Comparison of ENCODE assay signal across 24 cellular contexts in genomic region chr10:124830445-124830844, GRCh38. TPM values are rescaled to one million over a fixed set of nuclear protein-coding genes. Genes with fewer than 3 reads are reported as not detected.
A peak's percentile ranks its signal among the peaks of the same experiment; 100 is the strongest.
DNase-seq lines count a peak whose midpoint lies in the region; ATAC-seq and TF ChIP-seq lines count a peak whose summit lies in the region.
"Had no signal": no experiment of that assay in that cellular context is flagged by ENCODE, and none has a peak within 500 bp of the region (broad histone marks: within the 10 kb centered on the region; RNA-seq: fewer than 3 reads in every experiment).

No MANE protein-coding gene starts in this region.

- ATAC-seq in HG03460 (IDR thresholded peaks at IDR 0.05; ENCODE audit: unreplicated experiment) (no peak), HG02798 (IDR thresholded peaks at IDR 0.05; ENCODE audit: poor library complexity, unreplicated experiment) (no peak)
- ATAC-seq: Right ventricle myocardium inferior had no signal

- no peak for DNase-seq in dorsolateral prefrontal cortex
- DNase-seq in midbrain (lab: John Stamatoyannopoulos, UW) = peak; percentile 36
- DNase-seq in substantia nigra (lab: John Stamatoyannopoulos, UW) = peak in 4 of 49 donors; percentile 2 to 5 (median 4)
- no peak for DNase-seq in NCI-H128 (lab: John Stamatoyannopoulos, UW; ENCODE audit: unreplicated experiment)
- no peak for DNase-seq in stimulated activated CD4-positive, alpha-beta T cell treated with anti-CD3 and anti-CD28 coated beads, Interleukin-4, amount 100 ng/mL, for 4 hours
- DNase-seq: CD4-positive, CD25-positive, alpha-beta regulatory T cell; GOT3; HFFc6; NCI-H1048; NCI-H1417 treated with DMSO at 0.1 percent for 48 hours; NCI-H1694 treated with DMSO at 0.1 percent for 48 hours; NCI-H2081; NCI-H2227 treated with DMSO at 0.1 percent for 48 hours; NCI-H526 treated with DMSO at 0.1 percent for 48 hours; PC-9; SJCRH30 had no signal

- peak overlapping the region; percentile 27 for H3K27ac ChIP-seq in VCaP
- peak overlapping the region in 50 of 59 donors; percentile 17 to 85 (median 59) for H3K27ac ChIP-seq in dorsolateral prefrontal cortex
- H3K27ac ChIP-seq in substantia nigra (ENCODE audit: low read depth, low read length, poor library complexity, severe bottlenecking) = peak overlapping the region; percentile 35
- H3K27ac ChIP-seq: BLaER1, HL-60, KMS-11, PC-9, SJCRH30 had no signal

- H3K4me3 ChIP-seq in dorsolateral prefrontal cortex = no peak overlapping the region
- H3K4me3 ChIP-seq: BLaER1, HAP-1, PC-9, SJCRH30 had no signal

- no peak for TF ChIP-seq CTCF in VCaP (conservative IDR thresholded peaks at IDR 0.05)
- TF ChIP-seq CTCF in dorsolateral prefrontal cortex (IDR thresholded peaks at IDR 0.05 in 54 of 56, conservative IDR thresholded peaks at IDR 0.05 in 2 of 56; ENCODE audit: low read depth in 1 of 56, partially characterized antibody in 56 of 56) = no peak

- intact Hi-C loops in dorsolateral prefrontal cortex (cut with DNase I) = no loop called here

- H3K27me3 ChIP-seq in dorsolateral prefrontal cortex = no peaks in the 10 kb centered on the region
- H3K27me3 ChIP-seq: BLaER1, SJCRH30 had no signal

RNA-seq across cellular contexts. Expression of gene ABRAXAS2, which starts 28.8 kb away (rescaled TPM):
- total RNA-seq in dorsolateral prefrontal cortex = 10 to 100 TPM in 119 of 120 experiments, 1 to 10 TPM in 1; 9.5 to 19.6 (median 15.6) TPM

RNA-seq across cellular contexts. Expression of gene EEF1AKMT2, which starts 38.8 kb away (rescaled TPM):
- 10 to 100 TPM; 17.5 to 38.9 (median 26.4) TPM for total RNA-seq in dorsolateral prefrontal cortex
